In genomic region chr12:98397323-98398105, GRCh38 we compare ENCODE assay signal across 1 cellular context.
TF ChIP-seq lines count a peak whose summit lies in the region.

No MANE protein-coding gene starts in this region.

TF ChIP-seq in HepG2, 621 proteins besides CTCF, POLR2A, EP300 and RAD21 (continued from another document and continues in another):
- no peak for TF ChIP-seq IRF9 (CRISPR knock-in tag; IDR thresholded peaks at IDR 0.05; ENCODE audit: borderline replicate concordance)
- no peak for TF ChIP-seq NRL (CRISPR knock-in tag; IDR thresholded peaks at IDR 0.05; ENCODE audit: borderline replicate concordance)
- no peak for TF ChIP-seq SKI (IDR thresholded peaks at IDR 0.05; ENCODE audit: partially characterized antibody)
- TF ChIP-seq SOX13 (IDR thresholded peaks at IDR 0.05): no peak
- no peak for TF ChIP-seq SOX13 (CRISPR knock-in tag; conservative IDR thresholded peaks at IDR 0.05 in 1 of 2, IDR thresholded peaks at IDR 0.05 in 1 of 2)
- no peak; the same call in 1 of the 2 replicates for TF ChIP-seq ZNF609 (CRISPR knock-in tag; IDR thresholded peaks at IDR 0.05; ENCODE audit: borderline replicate concordance)
- TF ChIP-seq ZNF230 (CRISPR knock-in tag; IDR thresholded peaks at IDR 0.05): no peak
- no peak for TF ChIP-seq ZNF737 (CRISPR knock-in tag; IDR thresholded peaks at IDR 0.05; ENCODE audit: borderline replicate concordance)
- peak; percentile 52 for TF ChIP-seq HNF1B (CRISPR knock-in tag; IDR thresholded peaks at IDR 0.05)
- no peak for TF ChIP-seq ZNF329 (CRISPR knock-in tag; IDR thresholded peaks at IDR 0.05; ENCODE audit: low read depth)
- no peak for TF ChIP-seq TARDBP (CRISPR knock-in tag; IDR thresholded peaks at IDR 0.05)
- no peak for TF ChIP-seq CEBPG (CRISPR knock-in tag; IDR thresholded peaks at IDR 0.05)
- no peak for TF ChIP-seq ZNF136 (CRISPR knock-in tag; IDR thresholded peaks at IDR 0.05; ENCODE audit: low read depth)
- no peak for TF ChIP-seq ONECUT2 (CRISPR knock-in tag; IDR thresholded peaks at IDR 0.05)
- TF ChIP-seq PCBP2 (optimal IDR thresholded peaks at IDR 0.05; ENCODE audit: low read depth, low read length, poor library complexity, severe bottlenecking): no peak
- no peak for TF ChIP-seq CC2D1A (CRISPR knock-in tag; IDR thresholded peaks at IDR 0.05)
- no peak for TF ChIP-seq ZBTB2 (CRISPR knock-in tag; IDR thresholded peaks at IDR 0.05; ENCODE audit: low read depth)
- TF ChIP-seq ARID5B (CRISPR knock-in tag; IDR thresholded peaks at IDR 0.05): 0 out of 2 replicates have a peak, but pooled peaks have one; percentile 24
- TF ChIP-seq TFAP4 (IDR thresholded peaks at IDR 0.05; ENCODE audit: borderline replicate concordance, low read depth): no peak
- no peak for TF ChIP-seq SCMH1 (CRISPR knock-in tag; IDR thresholded peaks at IDR 0.05; ENCODE audit: borderline replicate concordance)
- TF ChIP-seq KDM1A (CRISPR knock-in tag; IDR thresholded peaks at IDR 0.05): no peak
- TF ChIP-seq RNF2 (conservative IDR thresholded peaks at IDR 0.05; ENCODE audit: low read depth): no peak
- TF ChIP-seq ZBTB20 (CRISPR knock-in tag; IDR thresholded peaks at IDR 0.05; ENCODE audit: borderline replicate concordance, low read depth): no peak
- no peak for TF ChIP-seq KIAA2018 (CRISPR knock-in tag; IDR thresholded peaks at IDR 0.05; ENCODE audit: borderline replicate concordance)
- no peak for TF ChIP-seq ZNF576 (CRISPR knock-in tag; IDR thresholded peaks at IDR 0.05)
- no peak for TF ChIP-seq AKAP8 (CRISPR knock-in tag; IDR thresholded peaks at IDR 0.05)
- no peak for TF ChIP-seq HHEX (CRISPR knock-in tag; IDR thresholded peaks at IDR 0.05)
- no peak for TF ChIP-seq TCF7 (IDR thresholded peaks at IDR 0.05; ENCODE audit: low read depth)
- no peak for TF ChIP-seq JUN (CRISPR knock-in tag; IDR thresholded peaks at IDR 0.05)
- TF ChIP-seq ZNF607 (CRISPR knock-in tag; IDR thresholded peaks at IDR 0.05; ENCODE audit: borderline replicate concordance): peak; percentile 46; the same call in 1 of the 2 replicates
- TF ChIP-seq RCOR2 (CRISPR knock-in tag; IDR thresholded peaks at IDR 0.05): no peak
- TF ChIP-seq ETV6 (CRISPR knock-in tag; conservative IDR thresholded peaks at IDR 0.05): 0 out of 2 replicates have a peak, but pooled peaks have one; percentile 18
- no peak for TF ChIP-seq GRHL1 (CRISPR knock-in tag; conservative IDR thresholded peaks at IDR 0.05)
